ENCODE assay signal across 8 cellular contexts in the genomic region with DNA sequence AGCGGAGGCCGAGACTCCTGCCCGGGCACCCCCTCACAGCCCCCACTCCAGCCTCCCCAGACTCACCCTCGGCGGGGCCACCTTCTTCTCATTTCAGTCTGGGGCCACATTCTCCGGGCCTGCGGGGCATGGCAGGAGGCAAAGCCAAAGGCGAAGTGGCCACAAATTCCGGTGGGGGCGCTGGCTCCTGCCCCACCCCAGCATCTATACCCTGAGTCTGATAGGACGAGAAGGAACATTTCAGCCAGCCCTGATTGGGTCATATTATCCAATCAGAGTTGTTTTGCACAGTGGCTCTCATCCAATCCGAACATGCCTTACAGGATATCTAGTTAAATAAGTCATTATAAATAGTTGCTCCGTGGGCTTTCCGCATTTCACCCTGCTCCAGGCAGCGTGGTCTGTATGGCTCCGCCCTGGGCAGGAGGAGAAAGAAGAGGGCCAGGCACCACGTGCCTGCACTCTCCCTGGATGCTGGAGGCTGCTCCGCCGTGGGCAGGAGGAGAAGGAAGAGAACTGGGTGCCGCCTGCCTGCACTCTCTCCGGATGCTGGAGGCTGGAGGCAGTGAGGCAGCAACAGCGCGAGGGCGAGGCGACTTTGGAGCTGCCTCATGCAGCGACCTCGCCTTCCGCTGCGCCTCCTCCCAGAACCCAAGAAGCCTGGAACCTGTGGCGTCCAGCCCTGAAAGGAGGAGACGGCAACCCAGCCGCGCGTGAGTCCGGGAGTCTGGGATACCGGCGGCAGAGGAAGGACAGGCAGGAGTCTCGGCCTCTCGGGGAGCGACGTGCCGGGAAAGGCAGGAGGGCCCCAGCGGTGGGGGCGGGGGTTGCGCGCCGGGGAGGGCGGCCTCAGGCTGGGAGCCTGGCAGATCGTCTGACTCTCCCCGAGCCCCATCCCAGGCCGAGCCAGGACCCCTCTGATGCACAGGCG.
A peak's percentile ranks its signal among the peaks of the same experiment; 100 is the strongest.
DNase-seq lines count a peak whose midpoint lies in the region; ATAC-seq and TF ChIP-seq lines count a peak whose summit lies in the region.

No MANE protein-coding gene starts in this region.

- H3K4ac ChIP-seq in neuronal stem cell (ENCODE audit: low read length) = no peak overlapping the region

- no peak overlapping the region for H3K27ac ChIP-seq in neuronal stem cell (replicated peaks; ENCODE audit: low read length)

- H3K4me1 ChIP-seq in neuronal stem cell (ENCODE audit: control insufficient read depth in 2 of 2, insufficient read depth in 1 of 2, low read depth in 1 of 2, low read length in 2 of 2) = no peaks in the 10 kb centered on the region

- no peak overlapping the region for H4K91ac ChIP-seq in neuronal stem cell (ENCODE audit: low read depth, low read length, poor library complexity)

- H2BK12ac ChIP-seq in neuronal stem cell (ENCODE audit: low read length) = no peak overlapping the region

- DNase-seq in AG10803 (ENCODE audit: low read depth) (peak; percentile 44), LNCaP clone FGC (ENCODE audit: low read depth) (peak; percentile 82), dermis microvascular lymphatic vessel endothelial cell (ENCODE audit: low read depth in 2 of 2) (peak; percentile 51), neuronal stem cell (ENCODE audit: low spot score) (no peak), NCI-H1092 treated with DMSO at 0.1 percent for 48 hours (lab: John Stamatoyannopoulos, UW) (no peak)

- no peak overlapping the region for H3K18ac ChIP-seq in neuronal stem cell (ENCODE audit: low read length)

- H3K4me2 ChIP-seq in neuronal stem cell (ENCODE audit: insufficient read depth, low read length, poor library complexity, severe bottlenecking) = no peak overlapping the region

- no peak overlapping the region for H2BK5ac ChIP-seq in neuronal stem cell (ENCODE audit: low read length)

- H2BK120ac ChIP-seq in neuronal stem cell (ENCODE audit: low read depth, low read length) = no peak overlapping the region

- peak overlapping the region; percentile 65 for H3K23ac ChIP-seq in neuronal stem cell (ENCODE audit: low read depth, low read length, poor library complexity)

- H3K79me1 ChIP-seq in neuronal stem cell (ENCODE audit: low read depth, low read length) = no peaks in the 10 kb centered on the region

- H3K9ac ChIP-seq in neuronal stem cell (ENCODE audit: low read depth, low read length, poor library complexity) = no peak overlapping the region

- no peaks in the 10 kb centered on the region for H3K27me3 ChIP-seq in neuronal stem cell (ENCODE audit: control insufficient read depth in 3 of 3, insufficient read depth in 3 of 3, low read depth in 1 of 3, low read length in 3 of 3)

- H3K4me3 ChIP-seq in AG10803 (ENCODE audit: low read length) = peak overlapping the region; percentile 52
- peak overlapping the region; percentile 90 for H3K4me3 ChIP-seq in LNCaP clone FGC (ENCODE audit: low read depth, low read length)
- no peak overlapping the region for H3K4me3 ChIP-seq in neuronal stem cell (ENCODE audit: low read length in 2 of 2)

- no peak overlapping the region for H4K8ac ChIP-seq in neuronal stem cell (ENCODE audit: low read depth, low read length)

- no peak for TF ChIP-seq CTCF in AG10803 (conservative IDR thresholded peaks at IDR 0.05; ENCODE audit: low read length)
- 0 out of 2 replicates have a peak, but pooled peaks have one; percentile 10 for TF ChIP-seq CTCF in LNCaP clone FGC (IDR thresholded peaks at IDR 0.05; ENCODE audit: control insufficient read depth, extremely low read depth, insufficient read depth)

- peak overlapping the region; percentile 19 for H2AFZ ChIP-seq in neuronal stem cell (ENCODE audit: low read length)

- ATAC-seq in GM19035 (IDR thresholded peaks at IDR 0.05; ENCODE audit: unreplicated experiment) = no peak
- no peak for ATAC-seq in GM18907 (IDR thresholded peaks at IDR 0.05; ENCODE audit: unreplicated experiment)
- no peak for ATAC-seq in HG03159 (IDR thresholded peaks at IDR 0.05; ENCODE audit: unreplicated experiment)

- H2AK5ac ChIP-seq in neuronal stem cell (ENCODE audit: low read depth, low read length) = no peak overlapping the region

- no peak overlapping the region for H2BK15ac ChIP-seq in neuronal stem cell (ENCODE audit: low read length)

- WGBS in neuronal stem cell (ENCODE audit: extremely low coverage in 2 of 2, insufficient read length in 2 of 2, insufficient replicate concordance in 1 of 2), 2 donors = no CpG with 5 or more reads among the region's 52 CpGs

- H3K14ac ChIP-seq in neuronal stem cell (ENCODE audit: low read length) = no peak overlapping the region

- peaks cover 0 to 17% of the 10 kb centered on the region in 2 donors for H3K9me3 ChIP-seq in neuronal stem cell (replicated peaks in 1 of 2; ENCODE audit: control insufficient read depth in 2 of 2, insufficient read depth in 1 of 2, low read depth in 1 of 2, low read length in 2 of 2)

- H3K36me3 ChIP-seq in neuronal stem cell (replicated peaks in 1 of 2; ENCODE audit: control insufficient read depth in 2 of 2, insufficient read depth in 2 of 2, low read length in 2 of 2) = no peaks in the 10 kb centered on the region

Comparison
In these comparisons a context has a peak if more than half of its experiments do, and no peak if none do; other contexts are left out.
1. DNase-seq: peak in AG10803 (single experiment), LNCaP clone FGC (single experiment) and dermis microvascular lymphatic vessel endothelial cell (2 of 2); none in neuronal stem cell (single experiment) and NCI-H1092 treated with DMSO at 0.1 percent for 48 hours (single experiment).
2. H3K4me3 ChIP-seq: peak in AG10803 (single experiment) and LNCaP clone FGC (single experiment); none in neuronal stem cell (0 of 2).